In the genomic region with DNA sequence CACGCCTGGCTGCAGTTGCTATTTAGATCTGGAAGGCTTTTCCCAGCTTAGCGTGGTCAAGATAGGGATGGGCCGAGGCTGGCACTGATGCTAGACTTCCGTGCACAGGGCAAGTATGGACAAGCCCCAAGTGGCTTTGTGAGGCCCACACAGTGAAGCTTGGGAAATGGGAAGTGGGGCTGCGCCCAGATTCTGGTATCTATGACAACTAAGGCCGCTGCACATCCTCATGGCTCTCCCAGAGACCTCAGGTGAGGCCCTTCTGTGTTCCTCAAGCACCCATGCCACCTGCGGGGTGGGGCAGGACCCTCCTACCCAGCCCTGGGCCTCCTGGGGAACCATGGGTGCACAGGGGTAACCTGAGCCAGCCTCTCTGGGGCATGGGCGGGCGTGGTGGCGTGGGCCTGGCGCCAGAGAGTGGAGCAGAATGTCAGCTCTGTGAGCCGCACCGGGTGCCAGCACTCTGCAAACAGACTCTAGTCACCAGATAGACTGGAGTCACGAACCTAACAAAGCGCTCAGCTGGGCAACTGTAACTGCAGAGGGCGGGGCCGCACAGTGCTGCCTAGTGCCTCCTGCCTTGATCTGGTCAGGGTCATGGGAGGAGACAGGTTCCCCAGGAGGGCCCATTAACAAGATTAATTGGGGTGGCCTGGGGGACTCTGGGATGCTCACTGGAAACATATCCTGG, we compare ENCODE assay signal across 10 cellular contexts. TPM values are rescaled to one million over a fixed set of nuclear protein-coding genes. Genes with fewer than 3 reads are reported as not detected.
DNase-seq lines count a peak whose midpoint lies in the region; ATAC-seq, FAIRE-seq and TF ChIP-seq lines count a peak whose summit lies in the region.
"Had no signal": no experiment of that assay in that cellular context is flagged by ENCODE, and none has a peak within 500 bp of the region (broad histone marks: within the 10 kb centered on the region; RNA-seq: fewer than 3 reads in every experiment).

No MANE protein-coding gene starts in this region.

- CTCF ChIA-PET in PC-3 (lab: Charles Lee), result interaction anchor here (0.6 kb wide), 1 partner anchor 22 kb away, joined by 3 read pairs; no protein-coding TSS in a partner anchor

- H3K9ac ChIP-seq in PC-3 (ENCODE audit: low read length) (peak overlapping the region; percentile 59), mesendoderm (ENCODE audit: low read length) (no peak overlapping the region)

- H3K9me3 ChIP-seq in PC-3 (ENCODE audit: low read length), result no peaks in the 10 kb centered on the region

- H3K27ac ChIP-seq in PC-3 (ENCODE audit: low read length) (peak overlapping the region; percentile 98), mesendoderm (ENCODE audit: low read depth, low read length) (no peak overlapping the region)

- intact Hi-C loops in PC-3 (cut with micrococcal nuclease), result no loop called here

- H3K56ac ChIP-seq in mesendoderm (ENCODE audit: low read length), result no peak overlapping the region

- H3K79me2 ChIP-seq in PC-3 (ENCODE audit: low read length) (no peaks in the 10 kb centered on the region), mesendoderm (ENCODE audit: control insufficient read depth, insufficient read depth, low read length) (no peaks in the 10 kb centered on the region)

- no peak for TF ChIP-seq CTCF in PC-3 (conservative IDR thresholded peaks at IDR 0.05; ENCODE audit: low read depth, low read length)

- H4K8ac ChIP-seq in mesendoderm (ENCODE audit: low read depth, low read length), result no peak overlapping the region

- POLR2A ChIA-PET in PC-3 (lab: Charles Lee; ENCODE audit: unreplicated experiment), result interaction anchor here (0.5 to 0.6 kb wide), 3 partner anchors 44 to 74 kb away, joined by 3 to 8 read pairs (median 5); a partner anchor contains a TSS

- no peak overlapping the region for H3K23ac ChIP-seq in mesendoderm (ENCODE audit: low read length)

- H4K5ac ChIP-seq in mesendoderm (ENCODE audit: low read length), result no peak overlapping the region

- H3K4me1 ChIP-seq in PC-3 (ENCODE audit: insufficient read depth, low read length) (peaks cover 23% of the 10 kb centered on the region), mesendoderm (ENCODE audit: control insufficient read depth, low read depth, low read length) (no peaks in the 10 kb centered on the region)

- H3K36me3 ChIP-seq in PC-3 (ENCODE audit: low read depth, low read length) (no peaks in the 10 kb centered on the region), mesendoderm (ENCODE audit: control insufficient read depth, insufficient read depth, low read length) (no peaks in the 10 kb centered on the region)

- H3K27me3 ChIP-seq in PC-3 (ENCODE audit: low read length), result no peaks in the 10 kb centered on the region
- no peaks in the 10 kb centered on the region for H3K27me3 ChIP-seq in mesendoderm (ENCODE audit: insufficient read depth, low read length, poor library complexity)

- no peak overlapping the region for H2BK15ac ChIP-seq in mesendoderm (replicated peaks; ENCODE audit: low read depth)

- no TSS peak for BruUV-seq in PC-3 (replicated peaks; lab: Mats Ljungman, UMichigan)

- H3K79me1 ChIP-seq in mesendoderm (ENCODE audit: low read length), result no peaks in the 10 kb centered on the region

- no peak overlapping the region for H2AK5ac ChIP-seq in mesendoderm (ENCODE audit: low read length)

- H3K4me2 ChIP-seq in PC-3 (ENCODE audit: low read length), result peak overlapping the region; percentile 19; the same call in 1 of the 2 replicates
- no peak overlapping the region for H3K4me2 ChIP-seq in mesendoderm (ENCODE audit: low read length)

- H2BK120ac ChIP-seq in mesendoderm (ENCODE audit: low read depth, low read length), result no peak overlapping the region

- H3K4ac ChIP-seq in mesendoderm (ENCODE audit: low read depth, low read length), result no peak overlapping the region

- no peak overlapping the region for H2BK5ac ChIP-seq in mesendoderm (ENCODE audit: low read length)

- H3K4me3 ChIP-seq in PC-3 (ENCODE audit: low read length), result no peak overlapping the region
- no peak overlapping the region for H3K4me3 ChIP-seq in mesendoderm (ENCODE audit: low read length)

- peak; percentile 89 for ATAC-seq in PC-3

- H3K18ac ChIP-seq in mesendoderm (ENCODE audit: low read length), result no peak overlapping the region

- FAIRE-seq in urothelium cell line (lab: Jason Lieb, UNC), result no peak
- FAIRE-seq: GM18507 had no signal

- WGBS in mesendoderm (ENCODE audit: extremely low coverage, insufficient coverage, low lambda C conversion rate), result no CpG with 5 or more reads among the region's 17 CpGs

- no peaks in the 10 kb centered on the region for H3F3A ChIP-seq in PC-3 (ENCODE audit: low read length, unreplicated experiment)

- H4K20me1 ChIP-seq in PC-3 (ENCODE audit: low read length), result no peaks in the 10 kb centered on the region

- H2AFZ ChIP-seq in PC-3 (ENCODE audit: low read length), result no peak overlapping the region

- H3K9me2 ChIP-seq in PC-3 (replicated peaks; ENCODE audit: low read length), result no peaks in the 10 kb centered on the region

- DNase-seq in SIG-M5 treated with dmso at 0.1 percent for 504 hours (lab: John Stamatoyannopoulos, UW; ENCODE audit: unreplicated experiment) (peak; percentile 78), SIG-M5 (lab: John Stamatoyannopoulos, UW) (no peak), PC-3 (peak; percentile 83), islet precursor cell (peak; percentile 79), urothelium cell line (ENCODE audit: low spot score) (peak; percentile 53), mesendoderm (no peak), medulla oblongata (ENCODE audit: extremely low spot score) (no peak), germinal center (ENCODE audit: low spot score) (no peak)
- DNase-seq: ACHN had no signal

RNA-seq across cellular contexts. Expression of a gene that starts 46.4 kb away (rescaled TPM):
- 399 and 460 TPM in 2 replicates for total RNA-seq in PC-3 (2014; rRNA removed)
- polyA plus RNA-seq in mesendoderm (2013, experiment 1 of 2), result 5.0 TPM
- polyA plus RNA-seq in mesendoderm (2013, experiment 2 of 2), result 5.0 TPM

Comparison
In these comparisons a context has a peak if more than half of its experiments do, and no peak if none do; other contexts are left out.
1. DNase-seq: peak in SIG-M5 treated with dmso at 0.1 percent for 504 hours (single experiment), PC-3 (single experiment), islet precursor cell (single experiment) and urothelium cell line (single experiment); none in SIG-M5 (single experiment), mesendoderm (single experiment), medulla oblongata (single experiment) and germinal center (single experiment).